In the genomic region with DNA sequence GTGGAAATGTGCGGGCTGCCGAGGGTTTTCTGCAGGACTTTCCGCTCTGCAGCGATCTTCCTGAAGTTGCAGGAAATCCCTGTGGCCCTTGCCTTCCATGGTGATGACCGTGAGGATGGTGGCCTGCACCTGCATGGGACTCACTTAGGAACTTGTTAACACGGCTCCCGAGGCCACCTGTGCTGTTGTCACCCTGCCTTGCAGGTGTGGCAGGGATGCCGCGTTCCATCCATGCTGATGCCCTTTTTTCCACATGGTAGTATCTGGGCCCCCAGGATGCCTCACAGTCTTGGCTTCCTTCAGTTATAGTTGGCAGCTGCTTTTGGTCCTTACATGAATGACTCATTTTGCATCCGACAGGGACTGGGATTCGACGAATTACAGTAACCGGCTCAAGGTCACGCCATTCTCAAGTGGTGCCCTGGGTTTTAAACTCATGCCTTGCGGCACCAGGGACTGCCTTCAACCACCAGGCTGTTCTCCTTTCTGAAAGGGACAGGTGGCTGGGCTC, we compare ENCODE assay signal across 13 cellular contexts. TPM values are rescaled to one million over a fixed set of nuclear protein-coding genes. Genes with fewer than 3 reads are reported as not detected.
DNase-seq lines count a peak whose midpoint lies in the region; ATAC-seq and TF ChIP-seq lines count a peak whose summit lies in the region.
"Had no signal": no experiment of that assay in that cellular context is flagged by ENCODE, and none has a peak within 500 bp of the region (broad histone marks: within the 10 kb centered on the region; RNA-seq: fewer than 3 reads in every experiment).

No MANE protein-coding gene starts in this region.

- H3K36me3 ChIP-seq in ACC112 (ENCODE audit: insufficient read depth, low read length) = peaks cover 32% of the 10 kb centered on the region
- no peaks in the 10 kb centered on the region for H3K36me3 ChIP-seq in lower lobe of right lung

- H3K4me1 Mint-ChIP-seq in activated naive CD8-positive, alpha-beta T cell treated with anti-CD3 and anti-CD28 coated beads for 36 hours = peaks cover 15% of the 10 kb centered on the region

- no peaks in the 10 kb centered on the region for H3K9me3 Mint-ChIP-seq in activated naive CD8-positive, alpha-beta T cell treated with anti-CD3 and anti-CD28 coated beads for 36 hours
- H3K9me3 Mint-ChIP-seq: immature natural killer cell had no signal

- peaks cover 63% of the 10 kb centered on the region for H3K79me2 ChIP-seq in ACC112 (ENCODE audit: control insufficient read depth, insufficient read depth, low read length, unreplicated experiment)

- intact Hi-C loops in lower lobe of right lung (cut with DNase I) = no loop called here

- H3K27me3 ChIP-seq in ACC112 (ENCODE audit: insufficient read depth, low read length) (no peaks in the 10 kb centered on the region), lower lobe of right lung (ENCODE audit: low read depth) (no peaks in the 10 kb centered on the region)
- H3K27me3 ChIP-seq: neutrophil had no signal

- peak; percentile 24 for DNase-seq in NCI-H1436 treated with DMSO at 0.1 percent for 48 hours (lab: John Stamatoyannopoulos, UW)
- DNase-seq in choroid plexus epithelial cell (ENCODE audit: low read depth) = peak; percentile 47
- peak; percentile 31 for DNase-seq in lower lobe of right lung
- no peak for DNase-seq in NCI-H2081 (lab: John Stamatoyannopoulos, UW)
- no peak for DNase-seq in activated naive CD8-positive, alpha-beta T cell treated with anti-CD3 and anti-CD28 coated beads for 36 hours
- DNase-seq: activated T-cell treated with anti-CD3 and anti-CD28 coated beads, Interleukin-2, amount 50 U/mL, for 48 hours; immature natural killer cell; NCI-H1417 had no signal

- H3K4me3 Mint-ChIP-seq in activated naive CD8-positive, alpha-beta T cell treated with anti-CD3 and anti-CD28 coated beads for 36 hours = no peak overlapping the region
- H3K4me3 Mint-ChIP-seq: B cell, immature natural killer cell had no signal

- H3K27me3 Mint-ChIP-seq in activated naive CD8-positive, alpha-beta T cell treated with anti-CD3 and anti-CD28 coated beads for 36 hours = no peaks in the 10 kb centered on the region
- H3K27me3 Mint-ChIP-seq: B cell had no signal

- ATAC-seq in lower lobe of right lung (no peak), HG02798 (IDR thresholded peaks at IDR 0.05; ENCODE audit: poor library complexity, unreplicated experiment) (no peak), GM19328 (IDR thresholded peaks at IDR 0.05; ENCODE audit: unreplicated experiment) (no peak)

- H3K36me3 Mint-ChIP-seq in activated naive CD8-positive, alpha-beta T cell treated with anti-CD3 and anti-CD28 coated beads for 36 hours = peaks cover 17% of the 10 kb centered on the region

- no peak overlapping the region for H3K27ac Mint-ChIP-seq in activated naive CD8-positive, alpha-beta T cell treated with anti-CD3 and anti-CD28 coated beads for 36 hours
- H3K27ac Mint-ChIP-seq: B cell, immature natural killer cell had no signal

- no peak overlapping the region for H2AFZ ChIP-seq in ACC112 (ENCODE audit: low read length, unreplicated experiment)

- TF ChIP-seq CTCF in choroid plexus epithelial cell (conservative IDR thresholded peaks at IDR 0.05; ENCODE audit: low read depth, low read length) (no peak), lower lobe of right lung (IDR thresholded peaks at IDR 0.05) (no peak)

- H3K9me3 ChIP-seq in lower lobe of right lung = no peaks in the 10 kb centered on the region
- H3K9me3 ChIP-seq: neutrophil had no signal

- H3K4me3 ChIP-seq in ACC112 (ENCODE audit: low read depth, low read length) = no peak overlapping the region
- no peak overlapping the region for H3K4me3 ChIP-seq in choroid plexus epithelial cell (ENCODE audit: low read depth, low read length)
- H3K4me3 ChIP-seq in lower lobe of right lung = no peak overlapping the region

- H3K4me1 ChIP-seq in ACC112 (ENCODE audit: control insufficient read depth, insufficient read depth, low read length, unreplicated experiment) = peaks cover 28% of the 10 kb centered on the region
- H3K4me1 ChIP-seq in lower lobe of right lung = peaks cover 9% of the 10 kb centered on the region

- H3K27ac ChIP-seq in ACC112 (ENCODE audit: low read depth, low read length) = peak overlapping the region; percentile 60
- H3K27ac ChIP-seq in lower lobe of right lung = no peak overlapping the region
- H3K27ac ChIP-seq: neutrophil had no signal

RNA-seq across cellular contexts. Expression of gene SYNJ2, which starts 37.2 kb away (rescaled TPM):
- 4.5 TPM for total RNA-seq in lower lobe of right lung
- 10 to 100 TPM; 28.1 to 29.4 TPM for total RNA-seq in activated naive CD8-positive, alpha-beta T cell treated with anti-CD3 and anti-CD28 coated beads for 36 hours

Comparison
In these comparisons a context has a peak if more than half of its experiments do, and no peak if none do; other contexts are left out.
1. DNase-seq: peak in NCI-H1436 treated with DMSO at 0.1 percent for 48 hours (single experiment), choroid plexus epithelial cell (single experiment) and lower lobe of right lung (single experiment); none in NCI-H2081 (0 of 2) and activated naive CD8-positive, alpha-beta T cell treated with anti-CD3 and anti-CD28 coated beads for 36 hours (single experiment).